Comparison of ENCODE assay signal across 11 cellular contexts in the genomic region with DNA sequence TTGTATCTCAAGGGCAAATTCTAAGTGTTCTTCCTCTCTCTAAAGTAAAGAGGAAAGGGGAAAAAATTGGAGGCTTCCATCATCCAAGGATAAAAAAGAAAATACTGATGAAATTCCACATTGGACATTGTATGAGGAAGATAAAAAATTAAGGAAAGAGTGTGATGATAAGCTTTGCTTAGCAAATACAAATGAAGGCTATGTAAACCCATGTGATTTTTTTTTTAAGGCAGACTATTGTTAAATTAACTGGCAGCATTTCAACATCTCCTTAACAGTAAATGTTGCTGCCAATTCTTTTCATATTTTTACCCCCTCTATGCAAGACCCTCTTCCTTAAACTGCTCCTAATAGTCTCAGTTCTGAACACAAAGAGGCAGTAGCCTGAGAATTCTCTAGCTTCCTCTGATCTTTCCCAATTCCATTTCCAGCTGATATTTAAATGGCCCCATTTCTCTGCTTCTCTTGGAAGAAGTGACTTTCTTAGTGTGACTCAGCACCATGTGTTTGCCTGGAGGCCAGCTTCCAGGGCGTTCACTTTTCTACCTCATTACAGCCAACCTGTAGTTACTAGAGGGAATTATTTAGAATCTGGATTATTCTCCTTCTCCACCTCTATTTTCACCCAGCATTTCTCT.
DNase-seq lines count a peak whose midpoint lies in the region; ATAC-seq, FAIRE-seq and TF ChIP-seq lines count a peak whose summit lies in the region.
"Had no signal": no experiment of that assay in that cellular context is flagged by ENCODE, and none has a peak within 500 bp of the region (broad histone marks: within the 10 kb centered on the region; RNA-seq: fewer than 3 reads in every experiment).

No MANE protein-coding gene starts in this region.

- H3K27me3 ChIP-seq in MM.1S (replicated peaks; ENCODE audit: insufficient read depth, low read length) = no peaks in the 10 kb centered on the region
- H3K27me3 ChIP-seq: BLaER1 had no signal

- TF ChIP-seq CTCF in MM.1S (IDR thresholded peaks at IDR 0.05; ENCODE audit: low read length) = no peak

- H4K20me1 ChIP-seq in MM.1S (ENCODE audit: insufficient read depth, low read length) = no peaks in the 10 kb centered on the region
- H4K20me1 ChIP-seq: BLaER1 had no signal

- no peak overlapping the region for H3K9ac ChIP-seq in MM.1S (ENCODE audit: low read length)
- H3K9ac ChIP-seq: BLaER1 had no signal

- ATAC-seq in HG03039 (IDR thresholded peaks at IDR 0.05; ENCODE audit: unreplicated experiment) = no peak
- ATAC-seq: activated CD4-positive, alpha-beta T cell treated with anti-CD3 and anti-CD28 coated beads for 36 hours; stimulated activated effector memory CD8-positive, alpha-beta T cell treated with anti-CD3 and anti-CD28 coated beads, Interleukin-12 subunit alpha, Interleukin-12 subunit beta, amount 100 ng/mL, for 72 hours had no signal

- no peaks in the 10 kb centered on the region for H3K36me3 ChIP-seq in MM.1S (replicated peaks; ENCODE audit: insufficient read depth, low read length)
- H3K36me3 ChIP-seq: BLaER1 had no signal

- peak; percentile 61 for FAIRE-seq in islet of Langerhans (lab: Jason Lieb, UNC)

- peak; percentile 79 for DNase-seq in A172 (ENCODE audit: low spot score)
- DNase-seq in HT-29 (ENCODE audit: low spot score) = peak; percentile 20
- peak; percentile 50 for DNase-seq in astrocyte of the hippocampus (ENCODE audit: low read depth, low spot score)
- no peak for DNase-seq in NCI-H2107 treated with DMSO at 0.1 percent for 48 hours (lab: John Stamatoyannopoulos, UW; ENCODE audit: unreplicated experiment)
- DNase-seq in amygdala (lab: John Stamatoyannopoulos, UW) = no peak
- no peak for DNase-seq in MM.1S
- DNase-seq: activated CD4-positive, alpha-beta T cell treated with anti-CD3 and anti-CD28 coated beads for 36 hours had no signal

- H3K9me2 ChIP-seq in MM.1S (replicated peaks; ENCODE audit: insufficient read depth, low read length) = no peaks in the 10 kb centered on the region

- H3K4me2 ChIP-seq in MM.1S (ENCODE audit: low read depth, low read length) = no peak overlapping the region
- H3K4me2 ChIP-seq: BLaER1 had no signal

- no peak overlapping the region for H2AFZ ChIP-seq in MM.1S (ENCODE audit: low read length)

- no peaks in the 10 kb centered on the region for H3K4me1 ChIP-seq in MM.1S (ENCODE audit: low read length)
- H3K4me1 ChIP-seq: BLaER1 had no signal

- no peaks in the 10 kb centered on the region for H3K9me3 ChIP-seq in MM.1S (replicated peaks; ENCODE audit: insufficient read depth, low read length)
- H3K9me3 ChIP-seq: BLaER1 had no signal

- no peak overlapping the region for H3K4me3 ChIP-seq in MM.1S (ENCODE audit: low read length)
- H3K4me3 ChIP-seq: BLaER1 had no signal

- H3F3A ChIP-seq in MM.1S (ENCODE audit: insufficient read depth, low read length) = no peaks in the 10 kb centered on the region

- no peak overlapping the region for H3K27ac ChIP-seq in MM.1S (ENCODE audit: low read length)
- H3K27ac ChIP-seq: BLaER1 had no signal

- no peaks in the 10 kb centered on the region for H3K79me2 ChIP-seq in MM.1S (ENCODE audit: low read length)

Comparison
In these comparisons a context has a peak if more than half of its experiments do, and no peak if none do; other contexts are left out.
1. DNase-seq: peak in A172 (single experiment), HT-29 (single experiment) and astrocyte of the hippocampus (single experiment); none in NCI-H2107 treated with DMSO at 0.1 percent for 48 hours (single experiment), amygdala (0 of 56) and MM.1S (single experiment).